In genomic region chr2:105600949-105601708, GRCh38 we compare ENCODE assay signal across 19 cellular contexts.
DNase-seq lines count a peak whose midpoint lies in the region; FAIRE-seq and TF ChIP-seq lines count a peak whose summit lies in the region.
"Had no signal": no experiment of that assay in that cellular context is flagged by ENCODE, and none has a peak within 500 bp of the region (broad histone marks: within the 10 kb centered on the region; RNA-seq: fewer than 3 reads in every experiment).

No MANE protein-coding gene starts in this region.

- H3K27ac ChIP-seq in small intestine (ENCODE audit: low read depth in 1 of 2, low read length in 1 of 2) (no peak overlapping the region), Peyer's patch (no peak overlapping the region)
- H3K27ac ChIP-seq: RWPE1 had no signal

- no peak for TF ChIP-seq CTCF in Peyer's patch (IDR thresholded peaks at IDR 0.05)

- H3K4me3 ChIP-seq in small intestine (ENCODE audit: low read depth in 1 of 2, low read length in 2 of 2) (no peak overlapping the region), Peyer's patch (no peak overlapping the region)

- DNase-seq in ELF-1 (ENCODE audit: low read depth, low spot score) (peak; percentile 42), amniotic epithelial cell (ENCODE audit: low read depth) (peak; percentile 91), left kidney (ENCODE audit: low read depth, low spot score) (peak; percentile 37), small intestine (peak; percentile 62), Peyer's patch (no peak), iPS-NIHi7 (ENCODE audit: extremely low spot score) (no peak), COR-L47 (lab: John Stamatoyannopoulos, UW) (no peak), kidney glomerular epithelial cell (lab: John Stamatoyannopoulos, UW) (no peak)
- DNase-seq: Caco-2, GF-D8, MM.1S, NCI-H1092 treated with DMSO at 0.1 percent for 48 hours, NCI-H1694, NCI-H510A, NCI-H82, PC-3, SIG-M5 had no signal

- H3K27me3 ChIP-seq in small intestine (ENCODE audit: control insufficient read depth in 2 of 2, insufficient read depth in 2 of 2, low read length in 2 of 2) = no peaks in the 10 kb centered on the region
- no peaks in the 10 kb centered on the region for H3K27me3 ChIP-seq in Peyer's patch

- 40 to 72% (median 49%) methylated on average over 8 of the region's 8 CpGs for WGBS in small intestine, 3 donors

- H3K4me1 ChIP-seq in small intestine (ENCODE audit: control insufficient read depth in 2 of 2, insufficient read depth in 1 of 2, low read depth in 1 of 2, low read length in 1 of 2) (peaks cover 0 to 3% of the 10 kb centered on the region in 2 donors), Peyer's patch (no peaks in the 10 kb centered on the region)
- H3K4me1 ChIP-seq: Caco-2 had no signal

- H3K36me3 ChIP-seq in small intestine (ENCODE audit: control insufficient read depth in 2 of 2, insufficient read depth in 2 of 2, low read length in 2 of 2) (no peaks in the 10 kb centered on the region), Peyer's patch (no peaks in the 10 kb centered on the region)

- no peak for FAIRE-seq in small intestine (lab: Jason Lieb, UNC)
- FAIRE-seq: H1 had no signal

- no peak for TF ChIP-seq POLR2A in Peyer's patch (IDR thresholded peaks at IDR 0.05)

- H3K9me3 ChIP-seq in small intestine (ENCODE audit: control insufficient read depth, low read depth) (no peaks in the 10 kb centered on the region), Peyer's patch (no peaks in the 10 kb centered on the region)
- H3K9me3 ChIP-seq: Caco-2 had no signal

Comparison
In these comparisons a context has a peak if more than half of its experiments do, and no peak if none do; other contexts are left out.
1. DNase-seq: peak in ELF-1 (single experiment), amniotic epithelial cell (single experiment), left kidney (single experiment) and small intestine (single experiment); none in Peyer's patch (0 of 3), iPS-NIHi7 (single experiment), COR-L47 (single experiment) and kidney glomerular epithelial cell (single experiment).